Comparison of ENCODE assay signal across 6 cellular contexts in the genomic region with DNA sequence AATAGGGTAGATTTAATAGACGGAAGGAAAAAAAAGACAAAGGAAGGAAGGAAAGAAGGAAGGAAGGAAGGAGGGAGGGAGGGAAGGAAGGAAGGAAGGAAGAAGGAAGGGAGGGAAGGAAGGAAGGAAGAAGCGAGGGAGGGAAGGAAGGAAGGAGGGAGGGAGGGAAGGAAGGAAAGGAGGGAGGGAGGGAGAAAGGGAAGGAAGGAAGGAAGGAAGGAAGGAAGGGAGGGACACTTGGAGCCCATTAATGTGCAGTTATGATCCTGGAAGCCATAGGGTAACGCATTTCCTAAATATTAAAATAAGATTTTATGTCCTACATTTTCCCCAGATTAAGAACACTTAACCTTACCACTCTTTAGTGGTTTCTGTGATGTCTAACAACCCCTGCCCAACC.
"Had no signal": no experiment of that assay in that cellular context is flagged by ENCODE, and none has a peak within 500 bp of the region (broad histone marks: within the 10 kb centered on the region; RNA-seq: fewer than 3 reads in every experiment).

No MANE protein-coding gene starts in this region.

- DNase-seq: IMR-90, KBM-7, KG1 had no signal

- H3K4me2 ChIP-seq: KMS-11 had no signal

- FAIRE-seq: HTR-8/SVneo had no signal

- H3K27ac ChIP-seq: HL-60, KMS-11 had no signal

- H3K9ac ChIP-seq: KMS-11 had no signal
